ENCODE assay signal across 8 cellular contexts in genomic region chr18:47150029-47150823, GRCh38. TPM values are rescaled to one million over a fixed set of nuclear protein-coding genes. Genes with fewer than 3 reads are reported as not detected.
DNase-seq lines count a peak whose midpoint lies in the region; TF ChIP-seq lines count a peak whose summit lies in the region.

Gene HDHD2, minus strand, starts transcription at chr18:47150500. Its CDS starts 14,061 bp downstream, at chr18:47136439.

- H3K4me1 Mint-ChIP-seq in neural crest cell, result peaks cover 45% of the 10 kb centered on the region

- peak within 1 kb of the TSS; percentile 91 for H2AFZ ChIP-seq in GM23248

- no peaks in the 10 kb centered on the region for H3K27me3 Mint-ChIP-seq in neural crest cell (ENCODE audit: low read depth)

- H3F3A ChIP-seq in GM23248 (ENCODE audit: insufficient read depth), result peaks cover 25% of the 10 kb centered on the region

- in situ Hi-C loops in GM23248 (cut with MboI), result no loop called here

- no peaks in the 10 kb centered on the region for H3K9me2 ChIP-seq in GM23248 (ENCODE audit: insufficient read depth)

- peaks cover 2% of the 10 kb centered on the region for H3K36me3 Mint-ChIP-seq in neural crest cell (ENCODE audit: low read depth)

- H3K4me1 ChIP-seq in GM23248 (ENCODE audit: insufficient read depth) (peaks cover 10% of the 10 kb centered on the region; the same call in 1 of the 2 replicates), stomach smooth muscle (ENCODE audit: control insufficient read depth, insufficient read depth, low read length) (peaks cover 13% of the 10 kb centered on the region)

- H3K27me3 ChIP-seq in GM23248 (replicated peaks; ENCODE audit: insufficient read depth), result no peaks in the 10 kb centered on the region
- H3K27me3 ChIP-seq in stomach smooth muscle (ENCODE audit: control insufficient read depth in 1 of 2, insufficient read depth in 2 of 2, low read length in 2 of 2), result no peaks in the 10 kb centered on the region

- TF ChIP-seq CTCF in fibroblast of villous mesenchyme (IDR thresholded peaks at IDR 0.05; ENCODE audit: insufficient read depth, low read depth, low read length) (no peak), neural crest cell (conservative IDR thresholded peaks at IDR 0.05) (no peak)

- peak within 1 kb of the TSS; percentile 96 for H3K4me3 Mint-ChIP-seq in neural crest cell

- H3K9me3 ChIP-seq in GM23248 (ENCODE audit: low read depth) (no peaks in the 10 kb centered on the region), stomach smooth muscle (ENCODE audit: control insufficient read depth in 2 of 2, low read length in 2 of 2) (no peaks in the 10 kb centered on the region)

- H3K36me3 ChIP-seq in GM23248 (ENCODE audit: low read depth) (peaks cover 16% of the 10 kb centered on the region; the same call in 1 of the 2 replicates), stomach smooth muscle (ENCODE audit: control insufficient read depth in 2 of 2, insufficient read depth in 2 of 2, low read length in 2 of 2) (no peaks in the 10 kb centered on the region)

- peak within 1 kb of the TSS; percentile 96 for H3K27ac Mint-ChIP-seq in neural crest cell (ENCODE audit: unreplicated experiment)

- peak within 1 kb of the TSS; percentile 85 for H3K4me3 ChIP-seq in GM23248
- H3K4me3 ChIP-seq in fibroblast of villous mesenchyme (ENCODE audit: low read depth, low read length), result peak within 1 kb of the TSS; percentile 91
- H3K4me3 ChIP-seq in stomach smooth muscle (ENCODE audit: low read length in 2 of 2), result peak within 1 kb of the TSS; percentile 94 to 96

- no peaks in the 10 kb centered on the region for H3K9me3 Mint-ChIP-seq in neural crest cell

- H3K4me2 ChIP-seq in GM23248 (ENCODE audit: unreplicated experiment), result peak within 1 kb of the TSS; percentile 87

- H3K27ac ChIP-seq in GM23248 (peak within 1 kb of the TSS; percentile 83), stomach smooth muscle (ENCODE audit: low read length) (peak within 1 kb of the TSS; percentile 91)

- no peaks in the 10 kb centered on the region for H4K20me1 ChIP-seq in GM23248 (ENCODE audit: insufficient read depth)

- H3K9ac ChIP-seq in GM23248, result peak within 1 kb of the TSS; percentile 91
- H3K9ac ChIP-seq in stomach smooth muscle (ENCODE audit: low read length in 2 of 2), result peak within 1 kb of the TSS; percentile 96 to 97

- H3K79me2 ChIP-seq in GM23248 (ENCODE audit: insufficient read depth), result peaks cover 59% of the 10 kb centered on the region

- 1 to 2% methylated on average over 67 to 70 of the region's 70 CpGs for WGBS in GM23248 (ENCODE audit: low coverage in 1 of 2, low lambda C conversion rate in 2 of 2, missing lambda C conversion rate in 2 of 2), 2 experiments

- DNase-seq in EL, result peak; percentile 80
- peak; percentile 91 for DNase-seq in GM23248
- peak; percentile 81 to 85 for DNase-seq in Kasumi-1 (lab: John Stamatoyannopoulos, UW)
- peak; percentile 23 for DNase-seq in SIG-M5 (lab: John Stamatoyannopoulos, UW)
- DNase-seq in activated gamma-delta T cell (lab: John Stamatoyannopoulos, UW), result peak; percentile 61
- DNase-seq in fibroblast of villous mesenchyme (ENCODE audit: low read depth), result peak; percentile 79
- DNase-seq in neural crest cell (ENCODE audit: low read depth, low spot score), result peak; percentile 81

RNA-seq across cellular contexts. Expression of gene HDHD2, which starts in this region (rescaled TPM):
- 11.6 and 14.2 TPM in 2 replicates for total RNA-seq in GM23248 (2014; rRNA removed; shearing (Covaris generic))
- 23.6 and 25.4 TPM in 2 replicates for polyA plus RNA-seq in GM23248 (2016; fragmentation: Nextera tagmentation; extraction: Ambion mirVana)
- 16.1 and 17.3 TPM in 2 replicates for total RNA-seq in fibroblast of villous mesenchyme
- 58.1 and 59.8 TPM in 2 replicates for total RNA-seq in neural crest cell

Comparison
In these comparisons a context has a peak if more than half of its experiments do, and no peak if none do; other contexts are left out.
1. Peak in every context shown above with its lines: DNase-seq, H3K4me3 ChIP-seq and H3K27ac ChIP-seq.
2. DNase-seq: peak in every context shown above with its lines; median percentile 91 in GM23248; 83 in Kasumi-1; 81 in neural crest cell; 80 in EL; 79 in fibroblast of villous mesenchyme; 61 in activated gamma-delta T cell; 23 in SIG-M5.